Comparison of ENCODE assay signal across 13 cellular contexts in genomic region chr9:37030591-37030939, GRCh38. TPM values are rescaled to one million over a fixed set of nuclear protein-coding genes. Genes with fewer than 3 reads are reported as not detected.
DNase-seq lines count a peak whose midpoint lies in the region; ATAC-seq and FAIRE-seq lines count a peak whose summit lies in the region.
"Had no signal": no experiment of that assay in that cellular context is flagged by ENCODE, and none has a peak within 500 bp of the region (broad histone marks: within the 10 kb centered on the region; RNA-seq: fewer than 3 reads in every experiment).

No MANE protein-coding gene starts in this region.

- no peak overlapping the region for H3K4me3 ChIP-seq in CD4-positive, CD25-positive, alpha-beta regulatory T cell (ENCODE audit: low read depth, low read length)
- H3K4me3 ChIP-seq in HUES48 (ENCODE audit: low read depth, low read length) = peak overlapping the region; percentile 59; the same call in 1 of the 2 replicates
- H3K4me3 ChIP-seq: HAP-1 had no signal

- H3K27ac ChIP-seq in CD4-positive, CD25-positive, alpha-beta regulatory T cell (ENCODE audit: insufficient read depth, low read length, poor library complexity, severe bottlenecking) = no peak overlapping the region
- no peak overlapping the region for H3K27ac ChIP-seq in HUES48 (ENCODE audit: low read depth, low read length)

- H3K9ac ChIP-seq in HUES48 (ENCODE audit: low read depth, low read length) = no peak overlapping the region

- peaks cover 4 to 16% of the 10 kb centered on the region in 2 experiments for H3K9me3 ChIP-seq in CD4-positive, CD25-positive, alpha-beta regulatory T cell (ENCODE audit: control insufficient read depth in 2 of 2, low read length in 2 of 2)
- H3K9me3 ChIP-seq in HUES48 (ENCODE audit: control insufficient read depth, insufficient read depth, low read length) = no peaks in the 10 kb centered on the region
- H3K9me3 ChIP-seq: HAP-1 had no signal

- peaks cover 0 to 61% (median 14%) of the 10 kb centered on the region in 4 donors for H3K4me1 Mint-ChIP-seq in CD4-positive, CD25-positive, alpha-beta regulatory T cell
- H3K4me1 Mint-ChIP-seq in central memory CD8-positive, alpha-beta T cell = peaks cover 34% of the 10 kb centered on the region

- H3K27me3 ChIP-seq in CD4-positive, CD25-positive, alpha-beta regulatory T cell (ENCODE audit: control insufficient read depth, insufficient read depth, low read length) = peaks cover 47% of the 10 kb centered on the region
- H3K27me3 ChIP-seq in HUES48 (ENCODE audit: control insufficient read depth, insufficient read depth, low read length) = peaks cover 98% of the 10 kb centered on the region

- H3K4me3 Mint-ChIP-seq in CD4-positive, CD25-positive, alpha-beta regulatory T cell = peak overlapping the region in 3 of 4 donors; percentile 11 to 75 (median 74)
- peak overlapping the region; percentile 6 for H3K4me3 Mint-ChIP-seq in central memory CD8-positive, alpha-beta T cell

- no peaks in the 10 kb centered on the region for H3K36me3 Mint-ChIP-seq in CD4-positive, CD25-positive, alpha-beta regulatory T cell
- H3K36me3 Mint-ChIP-seq in central memory CD8-positive, alpha-beta T cell (ENCODE audit: insufficient read depth) = peaks cover 2% of the 10 kb centered on the region

- peaks cover 64% of the 10 kb centered on the region for H3K4me1 ChIP-seq in CD4-positive, CD25-positive, alpha-beta regulatory T cell (ENCODE audit: control insufficient read depth, insufficient read depth, low read length, poor library complexity, severe bottlenecking)
- peaks cover 33% of the 10 kb centered on the region for H3K4me1 ChIP-seq in HUES48 (ENCODE audit: control insufficient read depth, insufficient read depth, low read length)

- DNase-seq in CD4-positive, CD25-positive, alpha-beta regulatory T cell = peak in 1 of 3 donors; percentile 18
- no peak for DNase-seq in central memory CD8-positive, alpha-beta T cell (ENCODE audit: low spot score in 2 of 2)
- DNase-seq in SIG-M5 treated with dmso at 0.1 percent for 504 hours (lab: John Stamatoyannopoulos, UW; ENCODE audit: unreplicated experiment) (no peak), GM03348 (ENCODE audit: low spot score) (no peak), RCC 7860 (ENCODE audit: low spot score) (no peak)
- DNase-seq: MV-4-11; NCI-H82; stimulated activated naive CD4-positive, alpha-beta T cell had no signal

- FAIRE-seq in RCC 7860 (lab: Jason Lieb, UNC) = no peak

- no peaks in the 10 kb centered on the region for H3K36me3 ChIP-seq in CD4-positive, CD25-positive, alpha-beta regulatory T cell (ENCODE audit: control insufficient read depth, insufficient read depth, low read length)
- no peaks in the 10 kb centered on the region for H3K36me3 ChIP-seq in HUES48 (ENCODE audit: control insufficient read depth, insufficient read depth, low read length)
- H3K36me3 ChIP-seq: HAP-1 had no signal

- ATAC-seq in CD4-positive, CD25-positive, alpha-beta regulatory T cell (ENCODE audit: low read depth in 2 of 2) = no peak
- ATAC-seq in GM18498 (IDR thresholded peaks at IDR 0.05; ENCODE audit: unreplicated experiment) = peak; percentile 21
- no peak for ATAC-seq in central memory CD8-positive, alpha-beta T cell (replicated peaks; ENCODE audit: extremely low read depth, poor library complexity, severe bottlenecking)
- ATAC-seq in HG03025 (IDR thresholded peaks at IDR 0.05; ENCODE audit: low FRiP score, unreplicated experiment) = no peak

- H3K27ac Mint-ChIP-seq in CD4-positive, CD25-positive, alpha-beta regulatory T cell = no peak overlapping the region
- no peak overlapping the region for H3K27ac Mint-ChIP-seq in central memory CD8-positive, alpha-beta T cell (ENCODE audit: low read depth)

- peaks cover 0 to 13% (median 0%) of the 10 kb centered on the region in 7 donors for H3K9me3 Mint-ChIP-seq in CD4-positive, CD25-positive, alpha-beta regulatory T cell
- H3K9me3 Mint-ChIP-seq in central memory CD8-positive, alpha-beta T cell = no peaks in the 10 kb centered on the region

- H3K27me3 Mint-ChIP-seq in CD4-positive, CD25-positive, alpha-beta regulatory T cell = peaks cover 88% of the 10 kb centered on the region
- peaks cover 90% of the 10 kb centered on the region for H3K27me3 Mint-ChIP-seq in central memory CD8-positive, alpha-beta T cell

RNA-seq across cellular contexts. Expression of gene PAX5, which starts 3.5 kb away (rescaled TPM):
- total RNA-seq in CD4-positive, CD25-positive, alpha-beta regulatory T cell = 0.94 TPM
- polyA plus RNA-seq in CD4-positive, CD25-positive, alpha-beta regulatory T cell = under 1 TPM in 2 of 4 donors, not detected in 2; 0.02 to 0.15 TPM
- total RNA-seq: epithelial cell of proximal tubule had no signal
